ENCODE assay signal across 18 cellular contexts in the genomic region with DNA sequence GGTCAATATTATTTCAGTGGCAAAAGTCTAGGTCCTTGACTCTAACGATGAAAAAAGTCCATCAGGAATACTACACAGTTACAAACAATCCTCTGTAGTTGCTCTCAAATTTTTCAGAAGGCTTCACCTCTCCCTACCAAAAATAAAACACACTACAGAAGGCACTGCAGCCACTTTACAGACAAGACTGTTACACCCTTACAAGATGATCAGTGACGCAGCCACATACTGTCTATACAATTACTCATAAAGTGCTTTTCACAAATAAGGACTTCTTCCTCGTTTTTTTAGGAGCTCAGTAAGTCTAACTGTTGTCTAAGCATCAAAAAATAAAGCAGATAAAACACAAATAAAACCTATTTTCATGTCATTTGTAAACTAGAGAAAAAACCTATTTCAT.
"Had no signal": no experiment of that assay in that cellular context is flagged by ENCODE, and none has a peak within 500 bp of the region (broad histone marks: within the 10 kb centered on the region; RNA-seq: fewer than 3 reads in every experiment).

No MANE protein-coding gene starts in this region.

- H3K27ac ChIP-seq: epithelial cell of prostate, gastroesophageal sphincter, left ventricle myocardium inferior, pancreas, psoas muscle, right atrium auricular region, spleen, tibial nerve had no signal

- H3K27ac Mint-ChIP-seq: activated CD4-positive, alpha-beta T cell treated with anti-CD3 and anti-CD28 coated beads, Interleukin-2, amount 10 ng/mL, durations not matched to agents 24 days and 14 days; mesothelial cell of epicardium; T-helper 1 cell treated with Interleukin-12 subunit alpha and Interleukin-12 subunit beta and Interleukin-4 antibody, amounts not matched to agents 30 μg/mL and 1 μg/mL, for 36 hours had no signal

- DNase-seq: activated CD8-positive, alpha-beta memory T cell treated with anti-CD3 and anti-CD28 coated beads for 24 hours; activated gamma-delta T cell; cortex of kidney; head of caudate nucleus; hypothalamus; left ventricle myocardium inferior; nephron progenitor cell; pancreas; psoas muscle; spleen; stimulated activated CD4-positive, alpha-beta T cell treated with anti-CD3 and anti-CD28 coated beads, Interleukin-4, amount 100 ng/mL, for 24 hours had no signal

- H3K9me3 Mint-ChIP-seq: activated CD4-positive, alpha-beta T cell treated with anti-CD3 and anti-CD28 coated beads, Interleukin-2, amount 10 ng/mL, durations not matched to agents 24 days and 14 days; mesothelial cell of epicardium; nephron progenitor cell; T-helper 1 cell treated with Interleukin-12 subunit alpha and Interleukin-12 subunit beta and Interleukin-4 antibody, amounts not matched to agents 30 μg/mL and 1 μg/mL, for 36 hours had no signal

- H3K4me3 ChIP-seq: gastroesophageal sphincter, left ventricle myocardium inferior, pancreas, psoas muscle, right atrium auricular region, spleen, tibial nerve had no signal

- H3K4me3 Mint-ChIP-seq: activated CD4-positive, alpha-beta T cell treated with anti-CD3 and anti-CD28 coated beads, Interleukin-2, amount 10 ng/mL, durations not matched to agents 24 days and 14 days; mesothelial cell of epicardium; nephron progenitor cell; T-helper 1 cell treated with Interleukin-12 subunit alpha and Interleukin-12 subunit beta and Interleukin-4 antibody, amounts not matched to agents 30 μg/mL and 1 μg/mL, for 36 hours had no signal

- H3K4me1 Mint-ChIP-seq: mesothelial cell of epicardium had no signal

- H3K27me3 Mint-ChIP-seq: activated CD4-positive, alpha-beta T cell treated with anti-CD3 and anti-CD28 coated beads, Interleukin-2, amount 10 ng/mL, durations not matched to agents 24 days and 14 days had no signal

- H3K27me3 ChIP-seq: gastroesophageal sphincter, pancreas, right atrium auricular region, spleen, tibial nerve had no signal

- H3K36me3 Mint-ChIP-seq: mesothelial cell of epicardium had no signal

- H3K9me3 ChIP-seq: gastroesophageal sphincter, left ventricle myocardium inferior, pancreas, psoas muscle, right atrium auricular region, spleen, tibial nerve had no signal

- H3K4me1 ChIP-seq: gastroesophageal sphincter, left ventricle myocardium inferior, pancreas, psoas muscle, right atrium auricular region, tibial nerve had no signal

- ATAC-seq: gastroesophageal sphincter, pancreas, psoas muscle had no signal
